Comparison of ENCODE assay signal across 8 cellular contexts in the genomic region with DNA sequence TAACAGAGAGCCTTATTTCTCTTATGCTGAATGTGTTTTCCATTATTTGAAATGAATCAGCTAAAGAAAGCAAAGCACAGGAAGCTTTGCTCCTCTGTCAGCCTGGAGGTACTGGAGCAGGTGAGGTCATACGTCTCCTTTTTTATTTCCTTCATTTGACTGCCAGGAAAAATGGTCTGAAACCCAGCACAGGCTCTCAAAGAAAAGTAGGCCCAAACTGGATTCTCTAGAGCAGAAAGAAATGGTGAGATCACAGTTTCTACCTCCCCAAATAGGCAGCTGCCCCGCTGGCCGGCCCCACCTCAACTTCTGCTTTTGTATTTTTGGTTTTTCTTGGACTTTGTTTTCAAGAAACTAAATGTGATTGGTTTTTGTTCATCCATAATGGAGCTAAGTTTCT.
A peak's percentile ranks its signal among the peaks of the same experiment; 100 is the strongest.
DNase-seq lines count a peak whose midpoint lies in the region; ATAC-seq, FAIRE-seq and TF ChIP-seq lines count a peak whose summit lies in the region.

No MANE protein-coding gene starts in this region.

- no peaks in the 10 kb centered on the region for H4K20me1 ChIP-seq in K562 (replicated peaks; ENCODE audit: control insufficient read depth, insufficient read depth, low read length)

- no peak overlapping the region for H2AFZ ChIP-seq in K562 (ENCODE audit: low read depth, low read length)

- TF ChIP-seq EP300 in K562 (IDR thresholded peaks at IDR 0.05; ENCODE audit: low read length), result no peak

- H3K27me3 Mint-ChIP-seq in glutamatergic neuron (ENCODE audit: unreplicated experiment), result no peaks in the 10 kb centered on the region

- H3K4me3 Mint-ChIP-seq in glutamatergic neuron (ENCODE audit: unreplicated experiment), result no peak overlapping the region

- H3K4me1 ChIP-seq in K562 (replicated peaks in 1 of 2; ENCODE audit: control insufficient read depth in 2 of 2, insufficient read depth in 2 of 2, low read length in 2 of 2), result peaks cover 18 to 31% of the 10 kb centered on the region in 2 experiments

- ATAC-seq in GM21381 (IDR thresholded peaks at IDR 0.05; ENCODE audit: unreplicated experiment) (peak; percentile 64), HG03575 (IDR thresholded peaks at IDR 0.05; ENCODE audit: extremely low read depth, insufficient number of reproducible peaks, low FRiP score, unreplicated experiment) (peak; percentile 35), K562 (no peak)

- CTCF ChIA-PET in K562 (lab: Yijun Ruan, JAX; ENCODE audit: low intra/inter-chr PET ratio), result no interaction called here

- no peak overlapping the region for H3K4me3 ChIP-seq in K562

- peaks cover 75% of the 10 kb centered on the region for H3K36me3 ChIP-seq in K562 (ENCODE audit: control insufficient read depth, insufficient read depth, low read length)

- POLR2A ChIA-PET in K562 (lab: Yijun Ruan, JAX), result interaction anchor here (0.7 kb wide), 1 partner anchor 1437 kb away, joined by 3 read pairs; no protein-coding TSS in a partner anchor

- H3K9ac ChIP-seq in K562 (ENCODE audit: insufficient read depth in 1 of 2, low read depth in 2 of 2, low read length in 2 of 2), result no peak overlapping the region

- H3K27ac Mint-ChIP-seq in glutamatergic neuron (ENCODE audit: unreplicated experiment), result no peak overlapping the region

- BruUV-seq in K562 (replicated peaks; lab: Mats Ljungman, UMichigan), result no TSS peak

- no peaks in the 10 kb centered on the region for H3K9me3 Mint-ChIP-seq in glutamatergic neuron (ENCODE audit: unreplicated experiment)

- FAIRE-seq in GM12892 (lab: Jason Lieb, UNC) (peak; percentile 46), K562 (lab: Jason Lieb, UNC) (no peak)

- peaks cover under 1% of the 10 kb centered on the region for H3K4me1 Mint-ChIP-seq in glutamatergic neuron (ENCODE audit: low read depth, unreplicated experiment)

- WGBS in K562 (ENCODE audit: insufficient coverage, low coverage, missing lambda C conversion rate), result 72% methylated on average over 3 of the region's 3 CpGs

- DNase-seq in GM12892 (ENCODE audit: insufficient read length) (no peak), K562 (ENCODE audit: extremely low read depth in 1 of 4, low spot score in 3 of 4) (no peak), glutamatergic neuron (no peak), HPDE6-E6E7 (ENCODE audit: extremely low spot score) (no peak), NCI-H2107 (lab: John Stamatoyannopoulos, UW) (no peak), NCI-H2171 treated with DMSO at 0.1 percent for 48 hours (lab: John Stamatoyannopoulos, UW) (no peak)

- intact Hi-C loops in K562 (cut with micrococcal nuclease), result loop anchor here (5.0 kb wide), 1 partner anchor 47 kb away; no protein-coding TSS in a partner anchor

- H3K79me2 ChIP-seq in K562 (ENCODE audit: control insufficient read depth, insufficient read depth, low read length), result peaks cover 25% of the 10 kb centered on the region

- TF ChIP-seq POLR2A in GM12892 (IDR thresholded peaks at IDR 0.05; ENCODE audit: low read depth, low read length) (no peak), K562 (conservative IDR thresholded peaks at IDR 0.05) (no peak)

- H3K9me3 ChIP-seq in K562 (replicated peaks; ENCODE audit: control insufficient read depth, insufficient read depth, low read depth, low read length), result no peaks in the 10 kb centered on the region

- no peak overlapping the region for H3K4me2 ChIP-seq in K562 (ENCODE audit: insufficient read depth, low read length)

- TF ChIP-seq CTCF in K562 (IDR thresholded peaks at IDR 0.05 in 2 of 3, conservative IDR thresholded peaks at IDR 0.05 in 1 of 3; ENCODE audit: insufficient read depth in 2 of 3, low read depth in 1 of 3, low read length in 3 of 3), result no peak
- no peak for TF ChIP-seq CTCF in glutamatergic neuron (IDR thresholded peaks at IDR 0.05; ENCODE audit: partially characterized antibody, unreplicated experiment)

- H3K27me3 ChIP-seq in K562 (ENCODE audit: control insufficient read depth in 2 of 2, insufficient read depth in 2 of 2, low read length in 2 of 2), result no peaks in the 10 kb centered on the region

- H3K27ac ChIP-seq in K562 (ENCODE audit: extremely low read depth, low read depth, low read length), result peak overlapping the region; percentile 39; the same call in 1 of the 3 replicates

- in situ Hi-C loops in K562 (cut with MboI), result no loop called here

- TF ChIP-seq RAD21 in K562 (CRISPR knock-in tag; conservative IDR thresholded peaks at IDR 0.05 in 1 of 2, IDR thresholded peaks at IDR 0.05 in 1 of 2), result no peak

- no peaks in the 10 kb centered on the region for H3K9me1 ChIP-seq in K562 (ENCODE audit: control insufficient read depth, insufficient read depth, low read length)

- peaks cover 20% of the 10 kb centered on the region for H3K36me3 Mint-ChIP-seq in glutamatergic neuron (ENCODE audit: unreplicated experiment)

TF ChIP-seq in K562, 482 proteins besides CTCF, POLR2A, EP300 and RAD21:
- TF ChIP-seq BHLHE40 (IDR thresholded peaks at IDR 0.05; ENCODE audit: low read length) (no peak), JUNB (CRISPR knock-in tag; conservative IDR thresholded peaks at IDR 0.05) (no peak), ZFX (CRISPR knock-in tag; IDR thresholded peaks at IDR 0.05) (peak; percentile 87)
